ENCODE assay signal across 10 cellular contexts in genomic region chr18:23412351-23412964, GRCh38.
"Had no signal": no experiment of that assay in that cellular context is flagged by ENCODE, and none has a peak within 500 bp of the region (broad histone marks: within the 10 kb centered on the region; RNA-seq: fewer than 3 reads in every experiment).

No MANE protein-coding gene starts in this region.

- H3K4me2 ChIP-seq: smooth muscle cell had no signal

- H3K27me3 ChIP-seq: left lung, pancreas, thyroid gland had no signal

- H3K9me3 Mint-ChIP-seq: naive thymus-derived CD4-positive, alpha-beta T cell had no signal

- H3K27me3 Mint-ChIP-seq: activated naive CD8-positive, alpha-beta T cell; naive thymus-derived CD4-positive, alpha-beta T cell had no signal

- H3K9me3 ChIP-seq: left lung, pancreas, thyroid gland had no signal

- H3K27ac ChIP-seq: left lung, pancreas, thyroid gland had no signal

- H3K27ac Mint-ChIP-seq: activated naive CD8-positive, alpha-beta T cell had no signal

- H3K4me3 Mint-ChIP-seq: activated naive CD8-positive, alpha-beta T cell; naive thymus-derived CD4-positive, alpha-beta T cell had no signal

- H3K4me3 ChIP-seq: left lung, pancreas, smooth muscle cell, thyroid gland had no signal

- H3K36me3 ChIP-seq: left lung, pancreas, thyroid gland had no signal

- DNase-seq: activated CD4-positive, alpha-beta T cell treated with anti-CD3 and anti-CD28 coated beads, Interleukin-2, amount 50 U/mL, for 4 hours; activated gamma-delta T cell treated with Interleukin-2 at 50 U/mL for 16 hours; cortex of kidney; kidney; left lung had no signal

- H3K4me1 ChIP-seq: pancreas had no signal
